In the genomic region with DNA sequence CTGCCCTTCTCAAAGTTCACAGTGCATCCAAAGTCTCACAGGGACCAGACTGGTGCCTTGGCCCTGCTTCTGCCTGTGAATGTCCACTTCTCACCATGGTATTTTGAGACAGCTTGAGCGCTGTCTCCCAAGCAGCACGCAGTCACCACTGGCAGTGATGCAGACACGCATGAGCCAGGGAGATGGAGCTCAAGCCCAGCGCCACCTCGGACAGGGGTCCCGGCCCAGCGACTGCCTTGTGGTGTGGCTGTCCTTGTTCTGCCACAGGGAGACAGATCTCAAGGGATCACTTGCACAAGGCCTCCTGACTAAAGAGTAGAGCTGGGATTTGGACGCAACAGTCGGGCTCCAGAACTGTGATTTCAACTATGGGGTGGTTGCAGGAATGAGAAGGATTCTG, we compare ENCODE assay signal across 1 cellular context.
TF ChIP-seq lines count a peak whose summit lies in the region.

No MANE protein-coding gene starts in this region.

TF ChIP-seq in IMR-90, 13 proteins besides CTCF, POLR2A, EP300 and RAD21 (continued from another document):
- TF ChIP-seq, protein P1, sequence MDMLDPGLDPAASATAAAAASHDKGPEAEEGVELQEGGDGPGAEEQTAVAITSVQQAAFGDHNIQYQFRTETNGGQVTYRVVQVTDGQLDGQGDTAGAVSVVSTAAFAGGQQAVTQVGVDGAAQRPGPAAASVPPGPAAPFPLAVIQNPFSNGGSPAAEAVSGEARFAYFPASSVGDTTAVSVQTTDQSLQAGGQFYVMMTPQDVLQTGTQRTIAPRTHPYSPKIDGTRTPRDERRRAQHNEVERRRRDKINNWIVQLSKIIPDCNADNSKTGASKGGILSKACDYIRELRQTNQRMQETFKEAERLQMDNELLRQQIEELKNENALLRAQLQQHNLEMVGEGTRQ (IDR thresholded peaks at IDR 0.05; ENCODE audit: low read depth, low read length), result no peak
- TF ChIP-seq MXI1 (IDR thresholded peaks at IDR 0.05; ENCODE audit: borderline replicate concordance, low read depth, low read length) (no peak), SMC3 (IDR thresholded peaks at IDR 0.05; ENCODE audit: low read depth, low read length) (no peak), MAZ (IDR thresholded peaks at IDR 0.05; ENCODE audit: borderline replicate concordance, low read depth, low read length) (no peak), ELK1 (IDR thresholded peaks at IDR 0.05; ENCODE audit: borderline replicate concordance, low read depth, low read length) (no peak), BHLHE40 (IDR thresholded peaks at IDR 0.05; ENCODE audit: low read depth, low read length) (no peak), FOS (IDR thresholded peaks at IDR 0.05; ENCODE audit: low read depth, low read length) (no peak), CHD1 (IDR thresholded peaks at IDR 0.05; ENCODE audit: low read depth, low read length) (no peak), RCOR1 (IDR thresholded peaks at IDR 0.05; ENCODE audit: insufficient replicate concordance, low read length) (no peak), MAFK (IDR thresholded peaks at IDR 0.05; ENCODE audit: low read depth, low read length) (no peak), NFE2L2 (IDR thresholded peaks at IDR 0.05; ENCODE audit: low read depth, low read length) (no peak)
